Comparison of ENCODE assay signal across 35 cellular contexts in genomic region chr10:60420991-60421894, GRCh38. TPM values are rescaled to one million over a fixed set of nuclear protein-coding genes. Genes with fewer than 3 reads are reported as not detected.
DNase-seq lines count a peak whose midpoint lies in the region; ATAC-seq, FAIRE-seq and TF ChIP-seq lines count a peak whose summit lies in the region.
"Had no signal": no experiment of that assay in that cellular context is flagged by ENCODE, and none has a peak within 500 bp of the region (broad histone marks: within the 10 kb centered on the region; RNA-seq: fewer than 3 reads in every experiment).

No MANE protein-coding gene starts in this region.

- no TSS peak for BruUV-seq in A673 (replicated peaks; lab: Mats Ljungman, UMichigan)

- DNase-seq in H54 (ENCODE audit: insufficient read length, low spot score) (no peak), NCI-H524 treated with DMSO at 0.1 percent for 48 hours (lab: John Stamatoyannopoulos, UW) (peak; percentile 57), bronchial epithelial cell (ENCODE audit: low read depth) (no peak), lung (ENCODE audit: low spot score) (peak; percentile 42), A673 (ENCODE audit: low spot score) (no peak), iPS-NIHi7 (ENCODE audit: extremely low spot score) (no peak), posterior cingulate gyrus (no peak), CD1c-positive myeloid dendritic cell (ENCODE audit: extremely low spot score) (no peak)
- DNase-seq: activated CD4-positive, alpha-beta memory T cell treated with anti-CD3 and anti-CD28 coated beads, Interleukin-2, amount 10 ng/mL, durations not matched to agents 7 days and 5 days; activated CD4-positive, CD25-positive, alpha-beta regulatory T cell treated with anti-CD3 and anti-CD28 coated beads, Interleukin-2, amount 50 U/mL, for 72 hours; activated CD8-positive, alpha-beta memory T cell treated with anti-CD3 and anti-CD28 coated beads, Interleukin-2, amount 50 U/mL, for 4 hours; activated naive CD4-positive, alpha-beta T cell treated with anti-CD3 and anti-CD28 coated beads, Interleukin-2, amount 10 ng/mL, durations not matched to agents 7 days and 5 days; adrenal gland; BE2C; body of pancreas; CD8-positive, alpha-beta memory T cell; dermis blood vessel endothelial cell; DMS 273 treated with DMSO at 0.1 percent for 48 hours; endodermal cell; foreskin keratinocyte; H7; head of caudate nucleus; islet precursor cell; left ventricle myocardium superior; MM.1S; natural killer cell; NCI-H1436; NCI-H2081; ovary; right cardiac atrium; SJCRH30; stomach; T-cell had no signal

- POLR2A ChIA-PET in A673 (lab: Charles Lee; ENCODE audit: low non-redundant PET), result no interaction called here

- no peaks in the 10 kb centered on the region for H3K27me3 ChIP-seq in bronchial epithelial cell (ENCODE audit: control insufficient read depth, insufficient read depth, low read length)
- H3K27me3 ChIP-seq in lung (ENCODE audit: control insufficient read depth, insufficient read depth), result no peaks in the 10 kb centered on the region
- H3K27me3 ChIP-seq in A673 (replicated peaks; ENCODE audit: insufficient read depth, low read depth, low read length, poor library complexity), result no peaks in the 10 kb centered on the region
- H3K27me3 ChIP-seq: adrenal gland, BE2C, body of pancreas, foreskin keratinocyte, ovary, SJCRH30, stomach had no signal

- H3K36me3 ChIP-seq in bronchial epithelial cell (ENCODE audit: control insufficient read depth, insufficient read depth, low read length), result no peaks in the 10 kb centered on the region
- H3K36me3 ChIP-seq in lung (ENCODE audit: control insufficient read depth in 2 of 2, insufficient read depth in 2 of 2, low read length in 2 of 2), result no peaks in the 10 kb centered on the region
- no peaks in the 10 kb centered on the region for H3K36me3 ChIP-seq in A673 (ENCODE audit: insufficient read depth, low read length, poor library complexity, severe bottlenecking)
- H3K36me3 ChIP-seq: adrenal gland, BE2C, ovary, SJCRH30, stomach had no signal

- CTCF ChIA-PET in A673 (lab: Charles Lee), result no interaction called here

- no peak for TF ChIP-seq POLR2A in H54 (IDR thresholded peaks at IDR 0.05; ENCODE audit: low read depth, low read length)

- H3K4me1 ChIP-seq in lung (ENCODE audit: control insufficient read depth in 2 of 2, insufficient read depth in 2 of 2, low read length in 2 of 2) (no peaks in the 10 kb centered on the region), A673 (ENCODE audit: insufficient read depth, low read length, poor library complexity, severe bottlenecking) (no peaks in the 10 kb centered on the region)
- H3K4me1 ChIP-seq: adrenal gland, body of pancreas had no signal

- FAIRE-seq in H54 (lab: Jason Lieb, UNC) (peak; percentile 64), bronchial epithelial cell (lab: Jason Lieb, UNC) (peak; percentile 64)
- FAIRE-seq: GM19239 had no signal

- H3K4me3 ChIP-seq in bronchial epithelial cell (ENCODE audit: low read depth, low read length), result no peak overlapping the region
- no peak overlapping the region for H3K4me3 ChIP-seq in lung
- no peak overlapping the region for H3K4me3 ChIP-seq in A673 (ENCODE audit: low read depth, low read length, poor library complexity, severe bottlenecking)
- H3K4me3 ChIP-seq: adrenal gland, body of pancreas, ovary, SJCRH30, stomach had no signal

- WGBS in lung, 2 donors, result 64 to 66% methylated on average over 5 of the region's 5 CpGs

- TF ChIP-seq CTCF in bronchial epithelial cell (IDR thresholded peaks at IDR 0.05; ENCODE audit: insufficient read depth, low read length, severe bottlenecking) (no peak), lung (IDR thresholded peaks at IDR 0.05; ENCODE audit: control extremely low read depth, extremely low read depth) (no peak), A673 (conservative IDR thresholded peaks at IDR 0.05; ENCODE audit: low read depth, low read length) (no peak)

- intact Hi-C loops in A673 (cut with micrococcal nuclease; ENCODE audit: unreplicated experiment) (no loop called here), posterior cingulate gyrus (cut with DNase I) (no loop called here)

- H3K27ac ChIP-seq in lung (ENCODE audit: low read depth in 1 of 2, low read length in 1 of 2) (no peak overlapping the region), A673 (ENCODE audit: low read depth, low read length, poor library complexity, severe bottlenecking) (no peak overlapping the region)
- H3K27ac ChIP-seq: adrenal gland, body of pancreas, foreskin keratinocyte, KMS-11, ovary, SJCRH30, stomach had no signal

- no peaks in the 10 kb centered on the region for H3K9me3 ChIP-seq in lung (ENCODE audit: control insufficient read depth in 2 of 2, insufficient read depth in 1 of 2, low read length in 1 of 2)
- no peaks in the 10 kb centered on the region for H3K9me3 ChIP-seq in A673 (ENCODE audit: low read depth, low read length, poor library complexity, severe bottlenecking)
- H3K9me3 ChIP-seq: adrenal gland, BE2C, body of pancreas, ovary, SJCRH30, stomach had no signal

- ATAC-seq in lung (ENCODE audit: insufficient read depth, low FRiP score), result peak; percentile 17
- ATAC-seq: body of pancreas, foreskin keratinocyte, left ventricle myocardium superior, natural killer cell, right cardiac atrium, T-cell had no signal

RNA-seq across cellular contexts. Expression of gene ANK3, which starts 31.6 kb away (rescaled TPM):
- total RNA-seq in bronchial epithelial cell (7.4 and 7.9 TPM in 2 replicates), lung (10 to 100 TPM; 81.1 to 96.0 TPM), A673 (2021) (13.5 and 16.3 TPM in 2 replicates)
- 10 to 100 TPM; 10.4 to 11.7 TPM for polyA plus RNA-seq in lung

Comparison
In these comparisons a context has a peak if more than half of its experiments do, and no peak if none do; other contexts are left out.
1. DNase-seq: peak in NCI-H524 treated with DMSO at 0.1 percent for 48 hours (single experiment) and lung (single experiment); none in H54 (single experiment), bronchial epithelial cell (single experiment), A673 (single experiment), iPS-NIHi7 (single experiment), posterior cingulate gyrus (0 of 10) and CD1c-positive myeloid dendritic cell (single experiment).